ENCODE assay signal across 23 cellular contexts in the genomic region with DNA sequence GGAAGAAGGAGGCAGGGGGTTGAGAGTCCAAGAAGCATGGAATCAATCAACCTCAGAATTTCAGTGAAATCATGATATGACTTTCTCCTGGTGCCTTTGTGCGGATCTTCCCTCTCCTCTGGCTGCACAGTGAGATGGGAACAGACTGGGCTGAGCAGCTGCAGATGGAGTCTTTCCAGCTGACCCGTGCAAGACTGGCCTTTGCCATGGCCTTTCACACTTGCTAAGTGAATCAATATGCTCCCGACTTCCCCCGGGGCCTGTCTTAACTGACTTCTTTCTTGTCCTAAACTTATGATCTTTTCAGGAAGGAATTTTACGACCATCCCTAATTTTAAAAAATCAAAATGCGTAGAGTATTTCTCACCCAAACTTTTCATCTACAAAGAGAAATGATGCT.
"Had no signal": no experiment of that assay in that cellular context is flagged by ENCODE, and none has a peak within 500 bp of the region (broad histone marks: within the 10 kb centered on the region; RNA-seq: fewer than 3 reads in every experiment).

No MANE protein-coding gene starts in this region.

- H3K4me1 Mint-ChIP-seq: activated CD4-positive, alpha-beta T cell treated with anti-CD3 and anti-CD28 coated beads, Interleukin-2, amount 10 ng/mL, durations not matched to agents 7 days and 5 days; activated CD8-positive, alpha-beta memory T cell treated with anti-CD3 and anti-CD28 coated beads, Interleukin-2, amount 10 ng/mL, durations not matched to agents 7 days and 5 days; activated naive CD4-positive, alpha-beta T cell treated with anti-CD3 and anti-CD28 coated beads, Interleukin-2, amount 50 U/mL, for 24 hours; naive thymus-derived CD8-positive, alpha-beta T cell; stimulated activated memory B cell treated with anti-CD40 and anti-IgM and Interleukin-4, amounts not matched to agents 10 μg/mL and 1 μg/mL and 100 μg/mL, for 72 hours had no signal

- H3K4me3 Mint-ChIP-seq: activated CD4-positive, alpha-beta T cell treated with anti-CD3 and anti-CD28 coated beads, Interleukin-2, amount 10 ng/mL, durations not matched to agents 7 days and 5 days; activated CD8-positive, alpha-beta memory T cell treated with anti-CD3 and anti-CD28 coated beads, Interleukin-2, amount 10 ng/mL, durations not matched to agents 7 days and 5 days; activated CD8-positive, alpha-beta T cell treated with anti-CD3 and anti-CD28 coated beads for 36 hours; activated naive CD4-positive, alpha-beta T cell treated with anti-CD3 and anti-CD28 coated beads, Interleukin-2, amount 50 U/mL, for 24 hours; dendritic cell treated with granulocyte-macrophage colony-stimulating factor and Interleukin-4, amounts not matched to agents 40 ng/mL and 50 ng/mL, for 4 days; naive thymus-derived CD8-positive, alpha-beta T cell; stimulated activated memory B cell treated with anti-CD40 and anti-IgM and Interleukin-4, amounts not matched to agents 10 μg/mL and 1 μg/mL and 100 μg/mL, for 72 hours; type B pancreatic cell had no signal

- DNase-seq: activated CD4-positive, alpha-beta T cell treated with anti-CD3 and anti-CD28 coated beads, Interleukin-2, amount 10 ng/mL, durations not matched to agents 7 days and 5 days; activated CD8-positive, alpha-beta memory T cell treated with anti-CD3 and anti-CD28 coated beads, Interleukin-2, amount 10 ng/mL, durations not matched to agents 7 days and 5 days; activated CD8-positive, alpha-beta T cell treated with anti-CD3 and anti-CD28 coated beads for 36 hours; activated gamma-delta T cell; activated T-cell treated with anti-CD3 and anti-CD28 coated beads for 4 hours; anterior cingulate cortex; body of pancreas; effector memory CD4-positive, alpha-beta T cell; esophagus squamous epithelium; foreskin keratinocyte; left lung; naive thymus-derived CD8-positive, alpha-beta T cell; right lobe of liver; stimulated activated CD4-positive, alpha-beta T cell treated with anti-CD3 and anti-CD28 coated beads, Interleukin-15, amount 100 ng/mL, for 24 hours; testis had no signal

- H3K9me3 Mint-ChIP-seq: activated CD4-positive, alpha-beta T cell treated with anti-CD3 and anti-CD28 coated beads, Interleukin-2, amount 10 ng/mL, durations not matched to agents 7 days and 5 days; type B pancreatic cell had no signal

- H3K27me3 Mint-ChIP-seq: activated CD4-positive, alpha-beta T cell treated with anti-CD3 and anti-CD28 coated beads, Interleukin-2, amount 10 ng/mL, durations not matched to agents 7 days and 5 days; activated CD8-positive, alpha-beta memory T cell treated with anti-CD3 and anti-CD28 coated beads, Interleukin-2, amount 10 ng/mL, durations not matched to agents 7 days and 5 days; activated CD8-positive, alpha-beta T cell treated with anti-CD3 and anti-CD28 coated beads for 36 hours; dendritic cell treated with granulocyte-macrophage colony-stimulating factor and Interleukin-4, amounts not matched to agents 40 ng/mL and 50 ng/mL, for 4 days; stimulated activated memory B cell treated with anti-CD40 and anti-IgM and Interleukin-4, amounts not matched to agents 10 μg/mL and 1 μg/mL and 100 μg/mL, for 72 hours; type B pancreatic cell had no signal

- H3K4me3 ChIP-seq: body of pancreas, cardiac muscle cell, esophagus squamous epithelium, left lung, right lobe of liver, smooth muscle cell, testis, vagina had no signal

- H3K27ac Mint-ChIP-seq: activated CD4-positive, alpha-beta T cell treated with anti-CD3 and anti-CD28 coated beads, Interleukin-2, amount 10 ng/mL, durations not matched to agents 7 days and 5 days; activated CD8-positive, alpha-beta memory T cell treated with anti-CD3 and anti-CD28 coated beads, Interleukin-2, amount 10 ng/mL, durations not matched to agents 7 days and 5 days; activated CD8-positive, alpha-beta T cell treated with anti-CD3 and anti-CD28 coated beads for 36 hours; activated naive CD4-positive, alpha-beta T cell treated with anti-CD3 and anti-CD28 coated beads, Interleukin-2, amount 50 U/mL, for 24 hours; dendritic cell treated with granulocyte-macrophage colony-stimulating factor and Interleukin-4, amounts not matched to agents 40 ng/mL and 50 ng/mL, for 4 days; naive thymus-derived CD8-positive, alpha-beta T cell; stimulated activated memory B cell treated with anti-CD40 and anti-IgM and Interleukin-4, amounts not matched to agents 10 μg/mL and 1 μg/mL and 100 μg/mL, for 72 hours; type B pancreatic cell had no signal

- H3K36me3 Mint-ChIP-seq: activated CD8-positive, alpha-beta memory T cell treated with anti-CD3 and anti-CD28 coated beads, Interleukin-2, amount 10 ng/mL, durations not matched to agents 7 days and 5 days; activated naive CD4-positive, alpha-beta T cell treated with anti-CD3 and anti-CD28 coated beads, Interleukin-2, amount 50 U/mL, for 24 hours; naive thymus-derived CD8-positive, alpha-beta T cell; stimulated activated memory B cell treated with anti-CD40 and anti-IgM and Interleukin-4, amounts not matched to agents 10 μg/mL and 1 μg/mL and 100 μg/mL, for 72 hours; type B pancreatic cell had no signal

- ATAC-seq: activated CD4-positive, CD25-positive, alpha-beta regulatory T cell treated with anti-CD3 and anti-CD28 coated beads, Interleukin-2, amount 50 U/mL, for 24 hours; activated CD8-positive, alpha-beta memory T cell treated with anti-CD3 and anti-CD28 coated beads, Interleukin-2, amount 10 ng/mL, durations not matched to agents 7 days and 5 days; activated CD8-positive, alpha-beta T cell treated with anti-CD3 and anti-CD28 coated beads for 36 hours; body of pancreas; foreskin keratinocyte; left lung; naive thymus-derived CD8-positive, alpha-beta T cell; right lobe of liver; stimulated activated memory B cell treated with anti-CD40 and anti-IgM and Interleukin-4, amounts not matched to agents 10 μg/mL and 1 μg/mL and 100 μg/mL, for 72 hours had no signal
